Comparison of ENCODE assay signal across 10 cellular contexts in the genomic region with DNA sequence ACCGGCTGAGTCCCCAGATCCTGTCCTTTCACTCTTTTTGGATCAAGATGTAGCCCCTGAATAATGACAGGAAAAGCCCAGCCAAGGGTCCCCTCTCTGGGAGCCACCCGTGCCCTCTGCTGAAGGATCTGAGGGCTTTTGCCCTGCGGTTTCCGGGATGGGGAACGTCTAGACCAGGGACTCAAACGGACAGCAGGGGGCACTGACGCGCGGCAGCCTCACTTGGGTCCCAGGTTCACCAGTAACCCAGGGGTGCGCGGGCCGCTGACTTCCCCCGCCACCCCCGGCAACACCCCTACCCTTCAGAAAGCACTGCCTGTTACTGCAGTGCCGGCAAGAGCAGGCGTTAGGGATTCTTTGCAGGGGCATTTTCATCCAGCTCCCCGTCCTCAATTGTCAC.
DNase-seq lines count a peak whose midpoint lies in the region; ATAC-seq, FAIRE-seq and TF ChIP-seq lines count a peak whose summit lies in the region.
"Had no signal": no experiment of that assay in that cellular context is flagged by ENCODE, and none has a peak within 500 bp of the region (broad histone marks: within the 10 kb centered on the region; RNA-seq: fewer than 3 reads in every experiment).

No MANE protein-coding gene starts in this region.

- no peak overlapping the region for H3K4me3 ChIP-seq in BLaER1 treated with 17β-estradiol and CSF1 and Interleukin-3, amounts not matched to agents 10 nM and 100 nM
- no peak overlapping the region for H3K4me3 ChIP-seq in WERI-Rb-1 (ENCODE audit: low read depth, low read length)
- no peak overlapping the region for H3K4me3 ChIP-seq in HepG2 (replicated peaks in 1 of 3; ENCODE audit: insufficient read depth in 1 of 3, low read depth in 2 of 3, low read length in 3 of 3)
- H3K4me3 ChIP-seq: SJSA1 had no signal

- peak overlapping the region in 2 of 11 experiments; percentile 18 to 45; a peak in 2 of 22 replicates for H3K9ac ChIP-seq in BLaER1 treated with 17β-estradiol and CSF1 and Interleukin-3, amounts not matched to agents 10 nM and 100 nM
- H3K9ac ChIP-seq in HepG2 (ENCODE audit: insufficient read depth, low read depth, low read length): no peak overlapping the region

- TF ChIP-seq EP300 in HepG2 (IDR thresholded peaks at IDR 0.05; ENCODE audit: low read depth in 2 of 2, low read length in 2 of 2) (no peak), HepG2 (CRISPR knock-in tag; IDR thresholded peaks at IDR 0.05; ENCODE audit: borderline replicate concordance) (no peak)

- H3K27ac ChIP-seq in BLaER1 treated with 17β-estradiol and CSF1 and Interleukin-3, amounts not matched to agents 10 nM and 100 nM: no peak overlapping the region
- peak overlapping the region; percentile 38 for H3K27ac ChIP-seq in WERI-Rb-1
- H3K27ac ChIP-seq in HepG2 (ENCODE audit: extremely low read length, insufficient read depth, low read length): no peak overlapping the region
- H3K27ac ChIP-seq: SJSA1 had no signal

- ATAC-seq in HepG2: peak; percentile 43
- no peak for ATAC-seq in HG02884 (IDR thresholded peaks at IDR 0.05; ENCODE audit: unreplicated experiment)

- no TSS peak for BruUV-seq in HepG2 (replicated peaks; lab: Mats Ljungman, UMichigan)

- FAIRE-seq in HepG2 (lab: Jason Lieb, UNC): no peak

- peaks cover 0 to 42% (median 11%) of the 10 kb centered on the region in 11 experiments; a peak in 8 of 22 replicates for H3K36me3 ChIP-seq in BLaER1 treated with 17β-estradiol and CSF1 and Interleukin-3, amounts not matched to agents 10 nM and 100 nM
- H3K36me3 ChIP-seq in WERI-Rb-1 (no peaks in the 10 kb centered on the region), HepG2 (replicated peaks in 1 of 2; ENCODE audit: control insufficient read depth in 1 of 2, insufficient read depth in 2 of 2, low read length in 2 of 2) (no peaks in the 10 kb centered on the region)

- H3K79me2 ChIP-seq in HepG2 (ENCODE audit: insufficient read depth, low read length): no peaks in the 10 kb centered on the region

- TF ChIP-seq CTCF in GM13976 (IDR thresholded peaks at IDR 0.05; ENCODE audit: borderline replicate concordance, control extremely low read depth, extremely low read depth, insufficient read depth, missing control alignments) (peak; percentile 10), WERI-Rb-1 (IDR thresholded peaks at IDR 0.05; ENCODE audit: low read depth, low read length) (peak; percentile 85), HepG2 (CRISPR knock-in tag; IDR thresholded peaks at IDR 0.05) (peak; percentile 50)

- TF ChIP-seq POLR2A in HepG2 (IDR thresholded peaks at IDR 0.05; ENCODE audit: insufficient read depth in 1 of 2, low read depth in 2 of 2, low read length in 2 of 2): no peak

- peaks cover 0 to 61% (median 0%) of the 10 kb centered on the region in 11 experiments; a peak in 7 of 22 replicates for H3K27me3 ChIP-seq in BLaER1 treated with 17β-estradiol and CSF1 and Interleukin-3, amounts not matched to agents 10 nM and 100 nM
- H3K27me3 ChIP-seq in WERI-Rb-1 (ENCODE audit: insufficient read depth, low read depth, severe bottlenecking): no peaks in the 10 kb centered on the region
- peaks cover 14 to 89% of the 10 kb centered on the region in 2 experiments for H3K27me3 ChIP-seq in HepG2 (ENCODE audit: control insufficient read depth in 1 of 2, insufficient read depth in 2 of 2, low read length in 2 of 2)
- H3K27me3 ChIP-seq: SJSA1 had no signal

- intact Hi-C loops in HepG2 (cut with micrococcal nuclease; ENCODE audit: unreplicated experiment): no loop called here

- no peak for TF ChIP-seq RAD21 in HepG2 (CRISPR knock-in tag; IDR thresholded peaks at IDR 0.05)

- WGBS in HepG2 (ENCODE audit: low lambda C conversion rate): 7% methylated on average over 3 of the region's 17 CpGs

- peaks cover 13 to 87% (median 69%) of the 10 kb centered on the region in 10 experiments for H3K4me1 ChIP-seq in BLaER1 treated with 17β-estradiol and CSF1 and Interleukin-3, amounts not matched to agents 10 nM and 100 nM
- no peaks in the 10 kb centered on the region for H3K4me1 ChIP-seq in HepG2 (ENCODE audit: insufficient read depth, low read length)

- POLR2A ChIA-PET in HepG2 (lab: Yijun Ruan, JAX): no interaction called here

- H2AFZ ChIP-seq in HepG2 (ENCODE audit: low read length): no peak overlapping the region

- DNase-seq in GM13976 (ENCODE audit: low spot score) (no peak), WERI-Rb-1 (peak; percentile 83), HepG2 (ENCODE audit: low spot score) (no peak), NCI-H1048 (lab: John Stamatoyannopoulos, UW) (no peak), NCI-H510A (lab: John Stamatoyannopoulos, UW) (no peak), AG20443 (ENCODE audit: low spot score) (no peak)
- DNase-seq: trophoblast cell had no signal

- H4K20me1 ChIP-seq in BLaER1 treated with 17β-estradiol and CSF1 and Interleukin-3, amounts not matched to agents 10 nM and 100 nM: peaks cover 0 to 77% (median 48%) of the 10 kb centered on the region in 11 experiments; a peak in 15 of 22 replicates
- no peaks in the 10 kb centered on the region for H4K20me1 ChIP-seq in HepG2 (ENCODE audit: insufficient read depth, low read length)

- CTCF ChIA-PET in HepG2 (lab: Yijun Ruan, JAX; ENCODE audit: low intra/inter-chr PET ratio, low total read pairs): no interaction called here

- H3K4me2 ChIP-seq in BLaER1 treated with 17β-estradiol and CSF1 and Interleukin-3, amounts not matched to agents 10 nM and 100 nM: peak overlapping the region in 8 of 11 experiments; percentile 61 to 98 (median 82); a peak in 16 of 22 replicates
- no peak overlapping the region for H3K4me2 ChIP-seq in HepG2 (ENCODE audit: low read depth, low read length)

- H3K9me3 ChIP-seq in BLaER1 treated with 17β-estradiol and CSF1 and Interleukin-3, amounts not matched to agents 10 nM and 100 nM (replicated peaks in 1 of 11): no peaks in the 10 kb centered on the region
- H3K9me3 ChIP-seq in WERI-Rb-1 (ENCODE audit: severe bottlenecking) (no peaks in the 10 kb centered on the region), HepG2 (ENCODE audit: low read length) (no peaks in the 10 kb centered on the region)
- H3K9me3 ChIP-seq: SJSA1 had no signal

- in situ Hi-C loops in GM13976 (cut with MboI; ENCODE audit: low sequenced_read_pairs, unreplicated experiment) (no loop called here), HepG2 (cut with HindIII; ENCODE audit: extremely low pct_ligation_motif_present, low pct_unique_long_range_greater_than_20kb) (no loop called here)

TF ChIP-seq in HepG2, 621 proteins besides CTCF, POLR2A, EP300 and RAD21:
- 0 out of 2 replicates have a peak, but pooled peaks have one; percentile 14 for TF ChIP-seq STAG1 (CRISPR knock-in tag; IDR thresholded peaks at IDR 0.05)
- TF ChIP-seq, protein P1, sequence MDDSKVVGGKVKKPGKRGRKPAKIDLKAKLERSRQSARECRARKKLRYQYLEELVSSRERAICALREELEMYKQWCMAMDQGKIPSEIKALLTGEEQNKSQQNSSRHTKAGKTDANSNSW (CRISPR knock-in tag; IDR thresholded peaks at IDR 0.05; ENCODE audit: borderline replicate concordance): no peak

Comparison
In these comparisons a context has a peak if more than half of its experiments do, and no peak if none do; other contexts are left out.
1. CTCF ChIP-seq: peak in every context shown above with its lines; median percentile 85 in WERI-Rb-1; 50 in HepG2; 10 in GM13976.